10 cellular contexts compared by ENCODE assay signal in the genomic region with DNA sequence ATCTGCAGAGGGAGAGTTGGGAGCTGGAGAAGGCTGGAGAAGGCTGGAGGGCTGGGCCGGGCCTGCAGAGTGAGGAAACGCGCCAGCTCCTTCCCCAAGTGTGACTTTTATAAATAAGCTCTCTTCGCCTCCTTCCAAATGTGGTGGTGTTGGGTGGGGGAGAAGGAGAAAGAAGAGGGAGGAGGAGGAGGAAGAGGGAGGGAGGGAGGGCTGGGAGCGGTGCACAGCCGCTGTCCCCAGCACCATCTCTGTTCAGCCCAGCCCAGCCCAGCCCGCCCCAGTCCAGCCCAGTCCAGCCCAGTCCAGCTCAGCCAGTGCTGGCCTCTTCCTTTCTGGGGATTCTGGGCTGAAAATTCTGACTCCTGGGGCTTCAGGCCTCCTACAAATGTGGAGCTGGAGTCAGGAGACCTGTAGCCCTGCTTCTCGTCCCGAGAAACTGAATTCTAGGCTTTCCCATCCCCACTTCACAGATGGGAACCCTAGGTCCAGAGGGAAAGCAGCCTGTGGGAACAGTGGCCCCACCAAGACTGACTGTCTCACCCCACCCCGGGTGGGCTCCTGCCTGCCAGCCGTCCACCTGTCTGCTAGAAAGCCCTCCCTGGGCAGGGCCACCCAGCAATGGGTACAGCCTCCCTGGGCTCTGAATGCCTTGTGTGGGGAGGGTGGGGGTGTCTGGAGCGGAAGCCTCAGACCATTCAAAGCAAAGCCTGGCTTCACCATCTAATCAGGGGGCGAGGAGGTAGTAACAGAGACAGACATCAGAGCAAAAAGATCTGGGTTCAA. TPM values are rescaled to one million over a fixed set of nuclear protein-coding genes. Genes with fewer than 3 reads are reported as not detected.
A peak's percentile ranks its signal among the peaks of the same experiment; 100 is the strongest.
DNase-seq lines count a peak whose midpoint lies in the region; ATAC-seq and TF ChIP-seq lines count a peak whose summit lies in the region.
"Had no signal": no experiment of that assay in that cellular context is flagged by ENCODE, and none has a peak within 500 bp of the region (broad histone marks: within the 10 kb centered on the region; RNA-seq: fewer than 3 reads in every experiment).

No MANE protein-coding gene starts in this region.

- no peaks in the 10 kb centered on the region for H3K9me2 ChIP-seq in HCT116 (ENCODE audit: insufficient read depth)

- H3K9me3 Mint-ChIP-seq in naive thymus-derived CD4-positive, alpha-beta T cell: peaks cover 0 to 2% (median 0%) of the 10 kb centered on the region in 11 donors

- ATAC-seq in HCT116 (no peak), GM19452 (IDR thresholded peaks at IDR 0.05; ENCODE audit: unreplicated experiment) (no peak)
- ATAC-seq in naive thymus-derived CD4-positive, alpha-beta T cell: no peak

- peak overlapping the region in 6 of 9 donors; percentile 19 to 88 (median 60) for H3K27ac Mint-ChIP-seq in naive thymus-derived CD4-positive, alpha-beta T cell

- H3K27me3 ChIP-seq in HCT116 (ENCODE audit: insufficient read depth, low read length): no peaks in the 10 kb centered on the region
- no peaks in the 10 kb centered on the region for H3K27me3 ChIP-seq in naive thymus-derived CD4-positive, alpha-beta T cell (ENCODE audit: control insufficient read depth in 2 of 2, insufficient read depth in 2 of 2, low read length in 2 of 2)

- H4K20me1 ChIP-seq in HCT116 (ENCODE audit: insufficient read depth): peaks cover 8% of the 10 kb centered on the region; the same call in 1 of the 2 replicates

- peaks cover 13 to 41% (median 20%) of the 10 kb centered on the region in 7 donors for H3K4me1 Mint-ChIP-seq in naive thymus-derived CD4-positive, alpha-beta T cell

- no peak for TF ChIP-seq RAD21 in HCT116 (IDR thresholded peaks at IDR 0.05; ENCODE audit: low read depth)

- peak overlapping the region; percentile 95 for H3K9ac ChIP-seq in HCT116 (ENCODE audit: low read length)

- peak overlapping the region in 9 of 10 donors; percentile 74 to 92 (median 83) for H3K4me3 Mint-ChIP-seq in naive thymus-derived CD4-positive, alpha-beta T cell

- CTCF ChIA-PET in HCT116 (lab: Charles Lee): interaction anchor here (1.7 kb wide), 1 partner anchor 8 kb away, joined by 9 read pairs; no protein-coding TSS in a partner anchor
- CTCF ChIA-PET in naive thymus-derived CD4-positive, alpha-beta T cell (lab: Charles Lee): interaction anchor here (0.6 to 1.2 kb wide), 3 partner anchors 13 to 110 kb away, joined by 3 to 4 read pairs (median 3); no protein-coding TSS in a partner anchor

- BruUV-seq in HCT116 (replicated peaks; lab: Mats Ljungman, UMichigan): no TSS peak

- TF ChIP-seq CTCF in AG09309 (IDR thresholded peaks at IDR 0.05; ENCODE audit: control insufficient read depth, insufficient read depth, low read depth, low read length, missing control alignments) (no peak), HCT116 (IDR thresholded peaks at IDR 0.05 in 2 of 3, conservative IDR thresholded peaks at IDR 0.05 in 1 of 3; ENCODE audit: borderline replicate concordance in 1 of 3, insufficient read depth in 1 of 3, low read depth in 2 of 3, low read length in 2 of 3) (no peak), astrocyte of the spinal cord (IDR thresholded peaks at IDR 0.05; ENCODE audit: low read depth, low read length) (no peak)

- intact Hi-C loops in HCT116 (cut with micrococcal nuclease): no loop called here
- intact Hi-C loops in naive thymus-derived CD4-positive, alpha-beta T cell (cut with micrococcal nuclease): loop anchor here (5.0 to 10.0 kb wide), 3 partner anchors 95 to 890 kb away; partner anchors contain the start of genes FZD9 (in 1 of the 2), MLXIPL (in 1 of the 2) and TYW1B (in 1 of the 2)

- no peak for TF ChIP-seq POLR2A in HCT116 (IDR thresholded peaks at IDR 0.05; ENCODE audit: borderline replicate concordance, extremely low read depth, insufficient read depth, insufficient read length)

- peaks cover 65% of the 10 kb centered on the region for H3K79me2 ChIP-seq in HCT116 (ENCODE audit: insufficient read depth, low read length)

- in situ Hi-C loops in astrocyte of the spinal cord (cut with HindIII; ENCODE audit: low sequenced_read_pairs): no loop called here

- H3K27ac ChIP-seq in HCT116 (ENCODE audit: low read depth, low read length): peak overlapping the region; percentile 81
- H3K27ac ChIP-seq in naive thymus-derived CD4-positive, alpha-beta T cell (ENCODE audit: low read depth, low read length): no peak overlapping the region
- H3K27ac ChIP-seq: HL-60 had no signal

- H3K27me3 Mint-ChIP-seq in naive thymus-derived CD4-positive, alpha-beta T cell: peaks cover 0 to 18% (median 5%) of the 10 kb centered on the region in 5 donors

- H3K4me2 ChIP-seq in HCT116 (ENCODE audit: low read length): peak overlapping the region; percentile 84

- DNase-seq in AG09309 (ENCODE audit: low read depth) (no peak), HCT116 (ENCODE audit: low read depth, low spot score) (no peak), astrocyte of the spinal cord (ENCODE audit: low read depth, low spot score) (peak; percentile 63), midbrain (lab: John Stamatoyannopoulos, UW) (no peak), putamen (ENCODE audit: low spot score) (no peak), NCI-H1092 (lab: John Stamatoyannopoulos, UW) (no peak)
- DNase-seq in naive thymus-derived CD4-positive, alpha-beta T cell: no peak
- DNase-seq: NCI-H526 had no signal

- RAD21 ChIA-PET in HCT116 (lab: Charles Lee; ENCODE audit: low non-redundant PET in 1 of 2, low total read pairs in 2 of 2, uncharacterized antibody in 2 of 2, unreplicated experiment in 2 of 2): interaction anchor here (0.6 to 2.8 kb wide), 4 partner anchors 8 to 110 kb away, joined by 3 to 8 read pairs (median 4); no protein-coding TSS in a partner anchor

- peaks cover 0 to 3% of the 10 kb centered on the region in 2 experiments; a peak in 1 of 4 replicates for H3K36me3 ChIP-seq in HCT116 (ENCODE audit: control insufficient read depth in 1 of 2, insufficient read depth in 2 of 2, low read length in 2 of 2)
- H3K36me3 ChIP-seq in naive thymus-derived CD4-positive, alpha-beta T cell (ENCODE audit: control insufficient read depth in 2 of 3, insufficient read depth in 3 of 3, low read length in 3 of 3): no peaks in the 10 kb centered on the region

- peaks cover 58 to 70% of the 10 kb centered on the region in 2 experiments for H3K4me1 ChIP-seq in HCT116 (ENCODE audit: control insufficient read depth in 1 of 2, insufficient read depth in 2 of 2, low read length in 2 of 2)
- peaks cover 16 to 22% of the 10 kb centered on the region in 2 donors for H3K4me1 ChIP-seq in naive thymus-derived CD4-positive, alpha-beta T cell (ENCODE audit: control insufficient read depth in 2 of 2, insufficient read depth in 2 of 2, low read length in 2 of 2)

- POLR2A ChIA-PET in HCT116 (lab: Charles Lee): interaction anchor here (0.7 to 1.9 kb wide), 4 partner anchors 10 to 109 kb away, joined by 3 to 13 read pairs (median 6); no protein-coding TSS in a partner anchor
- POLR2A ChIA-PET in naive thymus-derived CD4-positive, alpha-beta T cell (lab: Charles Lee): interaction anchor here (1.2 kb wide), 1 partner anchor 20 kb away, joined by 3 read pairs; no protein-coding TSS in a partner anchor

- peaks cover 0 to 1% (median 0%) of the 10 kb centered on the region in 5 donors for H3K36me3 Mint-ChIP-seq in naive thymus-derived CD4-positive, alpha-beta T cell

- H3K4me3 ChIP-seq in AG09309 (ENCODE audit: control insufficient read depth, low read depth, low read length): peak overlapping the region; percentile 21
- peak overlapping the region; percentile 88 to 93 for H3K4me3 ChIP-seq in HCT116 (replicated peaks in 1 of 2; ENCODE audit: low read depth in 1 of 2, low read length in 2 of 2)
- peak overlapping the region; percentile 89 for H3K4me3 ChIP-seq in astrocyte of the spinal cord (ENCODE audit: low read depth, low read length)
- H3K4me3 ChIP-seq in naive thymus-derived CD4-positive, alpha-beta T cell (ENCODE audit: low read length): no peak overlapping the region

- H3K9me3 ChIP-seq in HCT116 (ENCODE audit: control insufficient read depth in 1 of 2, insufficient read depth in 1 of 2, low read depth in 1 of 2, low read length in 2 of 2): no peaks in the 10 kb centered on the region
- no peaks in the 10 kb centered on the region for H3K9me3 ChIP-seq in naive thymus-derived CD4-positive, alpha-beta T cell (ENCODE audit: control insufficient read depth in 2 of 3, low read length in 3 of 3)

- no peak overlapping the region for H2AFZ ChIP-seq in HCT116 (ENCODE audit: low read depth, low read length, poor library complexity, severe bottlenecking)

TF ChIP-seq in HCT116, 20 proteins besides CTCF, POLR2A, EP300 and RAD21 (continues in another document):
- TF ChIP-seq, protein P1, sequence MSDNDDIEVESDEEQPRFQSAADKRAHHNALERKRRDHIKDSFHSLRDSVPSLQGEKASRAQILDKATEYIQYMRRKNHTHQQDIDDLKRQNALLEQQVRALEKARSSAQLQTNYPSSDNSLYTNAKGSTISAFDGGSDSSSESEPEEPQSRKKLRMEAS (IDR thresholded peaks at IDR 0.05): no peak
- TF ChIP-seq ZFX (IDR thresholded peaks at IDR 0.05) (no peak), EZH2 (IDR thresholded peaks at IDR 0.05) (no peak), EZH2phosphoT487 (IDR thresholded peaks at IDR 0.05; ENCODE audit: borderline replicate concordance) (no peak), ZNF274 (IDR thresholded peaks at IDR 0.05; ENCODE audit: low read depth, low read length) (no peak), ELF1 (IDR thresholded peaks at IDR 0.05; ENCODE audit: borderline replicate concordance, low read depth) (no peak), CBX3 (IDR thresholded peaks at IDR 0.05; ENCODE audit: low read depth) (no peak)

RNA-seq across cellular contexts. Expression of gene STX1A, which starts 2.3 kb away (rescaled TPM):
- 39.4 TPM for total RNA-seq in HCT116 (2021; ENCODE audit: unreplicated experiment)
- 41.2 and 46.8 TPM in 2 replicates for polyA plus RNA-seq in HCT116 (2012)
- 10 to 100 TPM in 3 of 5 experiments, 1 to 10 TPM in 2; 9.6 to 13.4 (median 10.5) TPM for total RNA-seq in naive thymus-derived CD4-positive, alpha-beta T cell
- polyA plus RNA-seq in naive thymus-derived CD4-positive, alpha-beta T cell: 1 to 10 TPM; 1.2 to 3.2 TPM

RNA-seq across cellular contexts. Expression of gene ABHD11, which starts 21.4 kb away (rescaled TPM):
- total RNA-seq in HCT116 (2021; ENCODE audit: unreplicated experiment): 69.8 TPM
- 56.8 and 61.1 TPM in 2 replicates for polyA plus RNA-seq in HCT116 (2012)
- 10 to 100 TPM; 12.3 to 22.7 (median 17.2) TPM for total RNA-seq in naive thymus-derived CD4-positive, alpha-beta T cell
- 10 to 100 TPM; 10.2 to 15.9 TPM for polyA plus RNA-seq in naive thymus-derived CD4-positive, alpha-beta T cell

RNA-seq across cellular contexts. Expression of gene BUD23, which starts 33.8 kb away (rescaled TPM):
- 168 TPM for total RNA-seq in HCT116 (2021; ENCODE audit: unreplicated experiment)
- polyA plus RNA-seq in HCT116 (2012): 148 and 164 TPM in 2 replicates
- 100 to 1,000 TPM in 2 of 5 experiments, 10 to 100 TPM in 3; 50.5 to 107 (median 72.0) TPM for total RNA-seq in naive thymus-derived CD4-positive, alpha-beta T cell
- polyA plus RNA-seq in naive thymus-derived CD4-positive, alpha-beta T cell: 100 to 1,000 TPM; 126 to 156 TPM

RNA-seq across cellular contexts. Expression of gene DNAJC30, which starts 34.0 kb away (rescaled TPM):
- 8.5 TPM for total RNA-seq in HCT116 (2021; ENCODE audit: unreplicated experiment)
- 3.4 and 5.1 TPM in 2 replicates for polyA plus RNA-seq in HCT116 (2012)
- total RNA-seq in naive thymus-derived CD4-positive, alpha-beta T cell: 10 to 100 TPM in 4 of 5 experiments, 1 to 10 TPM in 1; 9.5 to 22.4 (median 13.4) TPM
- 10 to 100 TPM; 11.8 to 12.9 TPM for polyA plus RNA-seq in naive thymus-derived CD4-positive, alpha-beta T cell

RNA-seq across cellular contexts. Expression of gene VPS37D, which starts 49.6 kb away (rescaled TPM):
- total RNA-seq in HCT116 (2021; ENCODE audit: unreplicated experiment): 9.5 TPM
- polyA plus RNA-seq in HCT116 (2012): 8.2 and 9.2 TPM in 2 replicates
- under 1 TPM in 3 of 5 experiments, not detected in 2; 0.22 to 0.85 (median 0.44) TPM for total RNA-seq in naive thymus-derived CD4-positive, alpha-beta T cell
- not detected for polyA plus RNA-seq in naive thymus-derived CD4-positive, alpha-beta T cell
